ENCODE assay signal across 8 cellular contexts in the genomic region with DNA sequence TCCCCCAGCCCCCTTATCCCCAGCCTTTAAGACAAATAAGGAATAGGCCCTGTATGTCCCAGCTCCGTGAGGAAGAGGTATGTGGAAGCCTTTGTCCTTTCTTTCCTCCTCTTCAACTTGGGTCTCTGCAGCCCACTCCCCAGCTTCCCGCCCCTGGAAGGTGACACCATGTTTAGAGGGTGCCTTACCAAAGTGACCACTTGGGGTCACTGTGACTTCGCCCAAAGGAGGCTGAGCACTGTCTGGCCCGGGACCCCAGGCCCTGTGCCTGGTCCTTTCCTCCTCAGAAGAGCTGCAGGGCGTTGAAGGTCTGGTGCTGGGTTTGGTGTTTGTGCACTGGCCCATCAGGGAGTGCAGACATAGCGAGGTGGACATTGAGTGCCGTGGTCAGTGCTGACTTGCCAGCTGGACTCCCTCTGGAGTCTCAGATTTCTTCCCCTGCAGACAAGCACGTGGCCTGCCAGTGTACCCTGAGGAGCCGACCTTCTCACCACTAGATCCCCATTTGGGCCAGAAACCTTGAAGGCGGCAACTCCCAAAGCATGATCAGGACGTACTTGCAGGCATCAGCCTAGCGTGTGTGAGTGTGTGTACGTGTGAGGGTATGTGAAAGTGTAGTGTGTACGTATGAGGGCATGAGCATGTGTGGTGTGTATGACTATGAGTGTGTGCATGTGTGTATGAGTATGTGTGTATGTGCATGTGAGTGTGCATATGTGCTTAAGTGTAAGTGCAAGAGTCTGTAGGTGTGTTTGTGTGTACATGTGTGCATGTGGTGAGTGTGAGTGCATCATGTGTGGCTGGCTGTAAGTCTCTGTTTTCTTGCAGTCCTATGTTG.
DNase-seq lines count a peak whose midpoint lies in the region; ATAC-seq lines count a peak whose summit lies in the region.

No MANE protein-coding gene starts in this region.

- 47% methylated on average over 14 of the region's 14 CpGs for WGBS in mesenchymal stem cell

- H3K23ac ChIP-seq in mesenchymal stem cell (ENCODE audit: low read length in 2 of 2): no peak overlapping the region

- H3K9ac ChIP-seq in NT2/D1 (ENCODE audit: insufficient read length, low read depth) (peak overlapping the region; percentile 43), mesenchymal stem cell (ENCODE audit: low read length) (no peak overlapping the region)

- H2BK15ac ChIP-seq in mesenchymal stem cell (ENCODE audit: low read depth, poor library complexity, severe bottlenecking): no peak overlapping the region

- no peaks in the 10 kb centered on the region for H3K79me1 ChIP-seq in mesenchymal stem cell (replicated peaks; ENCODE audit: low read length, poor library complexity, severe bottlenecking)

- H2BK120ac ChIP-seq in mesenchymal stem cell (ENCODE audit: low read depth, low read length): no peak overlapping the region

- H3K27me3 ChIP-seq in NT2/D1 (ENCODE audit: insufficient read depth, insufficient read length) (no peaks in the 10 kb centered on the region), mesenchymal stem cell (ENCODE audit: control insufficient read depth in 1 of 2, insufficient read depth in 1 of 2, low read length in 2 of 2) (no peaks in the 10 kb centered on the region)

- H3K4me1 ChIP-seq in NT2/D1 (ENCODE audit: insufficient read depth, insufficient read length) (peaks cover 5% of the 10 kb centered on the region), mesenchymal stem cell (ENCODE audit: control insufficient read depth, insufficient read depth, low read depth, low read length) (peaks cover 3% of the 10 kb centered on the region)

- H2BK12ac ChIP-seq in mesenchymal stem cell (ENCODE audit: low read length in 2 of 2): no peak overlapping the region

- no peak overlapping the region for H2AK5ac ChIP-seq in mesenchymal stem cell (ENCODE audit: low read length, severe bottlenecking)

- no peak overlapping the region for H2BK5ac ChIP-seq in mesenchymal stem cell (ENCODE audit: low read depth, low read length, poor library complexity, severe bottlenecking)

- no peak overlapping the region for H2AFZ ChIP-seq in mesenchymal stem cell (ENCODE audit: low read depth, low read length)

- no peak overlapping the region for H3K18ac ChIP-seq in mesenchymal stem cell (ENCODE audit: low read depth in 1 of 2, low read length in 2 of 2)

- no peak overlapping the region for H3K4ac ChIP-seq in mesenchymal stem cell (ENCODE audit: low read depth in 1 of 2, low read length in 2 of 2)

- H4K8ac ChIP-seq in mesenchymal stem cell (ENCODE audit: low read length): no peak overlapping the region

- peak; percentile 10 for DNase-seq in DMS153 (lab: John Stamatoyannopoulos, UW)
- no peak for DNase-seq in DMS153 treated with DMSO at 0.1 percent for 48 hours (lab: John Stamatoyannopoulos, UW; ENCODE audit: unreplicated experiment)
- peak; percentile 76 for DNase-seq in NT2/D1 (ENCODE audit: low read depth, low spot score)
- peak; percentile 62 for DNase-seq in dermis blood vessel endothelial cell
- peak; percentile 44 for DNase-seq in mesenchymal stem cell

- ATAC-seq in GM21381 (IDR thresholded peaks at IDR 0.05; ENCODE audit: unreplicated experiment) (peak; percentile 69), GM19035 (IDR thresholded peaks at IDR 0.05; ENCODE audit: unreplicated experiment) (no peak), HG02885 (IDR thresholded peaks at IDR 0.05; ENCODE audit: poor library complexity, unreplicated experiment) (no peak)

- no peak overlapping the region for H3K27ac ChIP-seq in mesenchymal stem cell (ENCODE audit: low read length, poor library complexity, severe bottlenecking)

- peak overlapping the region; percentile 56 for H4K91ac ChIP-seq in mesenchymal stem cell (ENCODE audit: low read length)

- H3K14ac ChIP-seq in mesenchymal stem cell (ENCODE audit: low read length in 2 of 2): peak overlapping the region in 1 of 2 experiments; percentile 66

- no peak overlapping the region for H3K4me2 ChIP-seq in mesenchymal stem cell (ENCODE audit: low read length, poor library complexity, severe bottlenecking)

- H3K9me3 ChIP-seq in NT2/D1 (ENCODE audit: insufficient read depth, low read length) (no peaks in the 10 kb centered on the region), mesenchymal stem cell (ENCODE audit: control insufficient read depth, low read length) (no peaks in the 10 kb centered on the region)

- H3K4me3 ChIP-seq in NT2/D1 (ENCODE audit: insufficient read length, low read depth): no peak overlapping the region
- no peak overlapping the region for H3K4me3 ChIP-seq in mesenchymal stem cell (ENCODE audit: insufficient read depth in 1 of 2, low read depth in 1 of 2, low read length in 2 of 2)

- H3K36me3 ChIP-seq in NT2/D1 (ENCODE audit: insufficient read depth, insufficient read length, low read length) (no peaks in the 10 kb centered on the region), mesenchymal stem cell (ENCODE audit: control insufficient read depth in 1 of 2, insufficient read depth in 2 of 2, low read depth in 1 of 2, low read length in 2 of 2) (no peaks in the 10 kb centered on the region)
